Comparison of ENCODE assay signal across 28 cellular contexts in the genomic region with DNA sequence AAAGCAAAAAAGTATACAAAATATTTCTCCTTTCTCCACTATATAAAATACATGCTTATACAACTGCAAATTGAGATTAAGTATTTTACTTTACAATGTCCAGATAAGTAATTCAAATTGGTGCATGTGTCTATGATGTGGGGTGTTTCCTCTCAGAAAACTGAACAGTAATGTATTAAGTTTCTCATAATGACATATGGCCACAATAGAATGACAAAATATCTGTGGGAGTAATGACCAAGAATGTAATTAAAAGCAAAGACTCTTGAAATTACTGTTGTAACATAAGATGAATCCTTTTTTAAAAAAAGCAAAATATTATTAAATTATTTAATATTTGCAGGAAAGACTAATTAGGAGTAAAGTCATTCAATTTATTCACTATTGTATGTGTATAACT.
"Had no signal": no experiment of that assay in that cellular context is flagged by ENCODE, and none has a peak within 500 bp of the region (broad histone marks: within the 10 kb centered on the region; RNA-seq: fewer than 3 reads in every experiment).

No MANE protein-coding gene starts in this region.

- H3K27ac Mint-ChIP-seq: nephron; neural progenitor cell; progenitor cell of endocrine pancreas; stimulated activated effector memory CD8-positive, alpha-beta T cell treated with anti-CD3 and anti-CD28 coated beads, Interleukin-12 subunit alpha, Interleukin-12 subunit beta, amount 100 ng/mL, for 72 hours; stimulated activated naive B cell treated with anti-CD40 and anti-IgM and Interleukin-4, amounts not matched to agents 10 μg/mL and 1 μg/mL and 100 μg/mL, for 72 hours; stimulated activated naive CD8-positive, alpha-beta T cell treated with anti-CD3 and anti-CD28 coated beads, Interleukin-15, Interleukin-2, amounts not matched to agents 100 ng/mL and 50 ng/mL, for 24 hours had no signal

- H3K27ac ChIP-seq: neural progenitor cell, ovary, parathyroid adenoma, psoas muscle, right lobe of liver, sigmoid colon, stomach, thoracic aorta, thyroid gland, tibial nerve, upper lobe of left lung, vagina had no signal

- H3K4me1 ChIP-seq: parathyroid adenoma, right lobe of liver, stomach, thyroid gland, upper lobe of left lung, vagina had no signal

- H3K36me3 Mint-ChIP-seq: stimulated activated effector memory CD8-positive, alpha-beta T cell treated with anti-CD3 and anti-CD28 coated beads, Interleukin-12 subunit alpha, Interleukin-12 subunit beta, amount 100 ng/mL, for 72 hours had no signal

- H3K4me3 ChIP-seq: neural progenitor cell, ovary, psoas muscle, right lobe of liver, sigmoid colon, stomach, thoracic aorta, thyroid gland, tibial nerve, upper lobe of left lung, vagina had no signal

- H3K27me3 Mint-ChIP-seq: progenitor cell of endocrine pancreas; stimulated activated naive B cell treated with anti-CD40 and anti-IgM and Interleukin-4, amounts not matched to agents 10 μg/mL and 1 μg/mL and 100 μg/mL, for 72 hours; stimulated activated naive CD8-positive, alpha-beta T cell treated with anti-CD3 and anti-CD28 coated beads, Interleukin-15, Interleukin-2, amounts not matched to agents 100 ng/mL and 50 ng/mL, for 24 hours had no signal

- H3K9ac ChIP-seq: neural progenitor cell, parathyroid adenoma had no signal

- H3K9me3 Mint-ChIP-seq: nephron; stimulated activated effector memory CD8-positive, alpha-beta T cell treated with anti-CD3 and anti-CD28 coated beads, Interleukin-12 subunit alpha, Interleukin-12 subunit beta, amount 100 ng/mL, for 72 hours; stimulated activated naive B cell treated with anti-CD40 and anti-IgM and Interleukin-4, amounts not matched to agents 10 μg/mL and 1 μg/mL and 100 μg/mL, for 72 hours had no signal

- H3K9me3 ChIP-seq: ovary, psoas muscle, right lobe of liver, sigmoid colon, stomach, thoracic aorta, thyroid gland, tibial nerve, upper lobe of left lung, vagina had no signal

- FAIRE-seq: urothelium cell line had no signal

- DNase-seq: occipital lobe; ovary; posterior cingulate gyrus; psoas muscle; right cardiac atrium; right lobe of liver; sigmoid colon; small intestine; stimulated activated CD4-positive, alpha-beta T cell treated with anti-CD3 and anti-CD28 coated beads, Interleukin-15, amount 100 ng/mL, for 24 hours; stimulated activated CD4-positive, alpha-beta T cell treated with anti-CD3 and anti-CD28 coated beads, Interleukin-2, amount 100 ng/mL, for 24 hours; stimulated activated CD4-positive, alpha-beta T cell treated with anti-CD3 and anti-CD28 coated beads, Interleukin-2, amount 100 ng/mL, for 48 hours; stimulated activated CD4-positive, alpha-beta T cell treated with anti-CD3 and anti-CD28 coated beads, Interleukin-4, amount 100 ng/mL, for 24 hours; stimulated activated naive B cell treated with anti-CD40 and anti-IgM and Interleukin-4, amounts not matched to agents 10 μg/mL and 1 μg/mL and 100 μg/mL, for 72 hours; stimulated activated naive CD4-positive, alpha-beta T cell treated with Interleukin-2 at 50 U/mL for 16 hours; stomach; thyroid gland; trophoblast cell; upper lobe of left lung had no signal

- H3K4me3 Mint-ChIP-seq: nephron; neural progenitor cell; stimulated activated effector memory CD8-positive, alpha-beta T cell treated with anti-CD3 and anti-CD28 coated beads, Interleukin-12 subunit alpha, Interleukin-12 subunit beta, amount 100 ng/mL, for 72 hours; stimulated activated naive B cell treated with anti-CD40 and anti-IgM and Interleukin-4, amounts not matched to agents 10 μg/mL and 1 μg/mL and 100 μg/mL, for 72 hours; stimulated activated naive CD8-positive, alpha-beta T cell treated with anti-CD3 and anti-CD28 coated beads, Interleukin-15, Interleukin-2, amounts not matched to agents 100 ng/mL and 50 ng/mL, for 24 hours had no signal

- H3K4me2 ChIP-seq: neural progenitor cell had no signal

- H3K79me2 ChIP-seq: parathyroid adenoma had no signal

- ATAC-seq: psoas muscle; right cardiac atrium; right lobe of liver; stimulated activated effector memory CD8-positive, alpha-beta T cell treated with anti-CD3 and anti-CD28 coated beads, Interleukin-12 subunit alpha, Interleukin-12 subunit beta, amount 100 ng/mL, for 72 hours; stimulated activated naive B cell treated with anti-CD40 and anti-IgM and Interleukin-4, amounts not matched to agents 10 μg/mL and 1 μg/mL and 100 μg/mL, for 72 hours had no signal

- H3K4me1 Mint-ChIP-seq: nephron had no signal

- H2AFZ ChIP-seq: neural progenitor cell, parathyroid adenoma had no signal

- H3K36me3 ChIP-seq: neural progenitor cell, ovary, right lobe of liver, sigmoid colon, stomach, thoracic aorta, thyroid gland, tibial nerve, upper lobe of left lung, vagina had no signal

- H3K27me3 ChIP-seq: neural progenitor cell, ovary, right lobe of liver, sigmoid colon, stomach, thyroid gland, tibial nerve, upper lobe of left lung, vagina had no signal
